Comparison of ENCODE assay signal across 8 cellular contexts in the genomic region with DNA sequence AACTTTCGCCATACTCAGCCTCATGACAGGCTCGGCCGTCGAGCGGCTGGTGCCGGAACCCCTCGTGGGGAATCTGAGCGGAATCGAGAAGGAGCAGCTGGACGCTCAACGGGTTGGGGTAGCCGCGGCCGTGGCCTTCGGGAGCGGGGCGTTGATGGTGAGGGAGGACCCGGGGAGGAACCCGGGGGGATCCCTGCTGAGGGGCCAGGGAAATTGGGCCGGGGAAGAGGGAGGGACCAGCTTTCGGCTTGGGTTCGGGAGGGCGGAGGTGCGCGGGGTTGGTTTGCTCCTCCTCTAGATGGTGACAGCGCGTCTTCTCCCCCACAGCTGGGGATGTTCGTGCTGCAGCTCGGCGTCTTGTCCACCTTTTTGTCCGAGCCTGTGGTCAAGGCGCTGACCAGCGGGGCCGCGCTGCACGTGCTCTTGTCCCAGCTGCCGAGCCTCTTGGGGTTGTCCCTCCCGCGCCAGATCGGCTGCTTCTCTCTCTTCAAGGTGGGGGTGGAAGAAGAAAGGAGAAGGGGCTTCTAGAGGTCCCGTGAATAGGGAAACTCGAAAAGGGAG. TPM values are rescaled to one million over a fixed set of nuclear protein-coding genes. Genes with fewer than 3 reads are reported as not detected.
DNase-seq lines count a peak whose midpoint lies in the region; ATAC-seq and TF ChIP-seq lines count a peak whose summit lies in the region.

No MANE protein-coding gene starts in this region.

- H3K9me3 ChIP-seq in ectodermal cell (ENCODE audit: control insufficient read depth, low read length), result no peaks in the 10 kb centered on the region
- no peaks in the 10 kb centered on the region for H3K9me3 ChIP-seq in gastroesophageal sphincter

- 3 to 5% methylated on average over 42 of the region's 42 CpGs for WGBS in ectodermal cell, 2 experiments
- WGBS in gastroesophageal sphincter (ENCODE audit: low coverage in 1 of 2), 2 donors, result 30 to 32% methylated on average over 4 to 12 of the region's 42 CpGs

- H3K36me3 Mint-ChIP-seq in naive B cell, result no peaks in the 10 kb centered on the region

- H3K27me3 ChIP-seq in KMS-11 (ENCODE audit: insufficient read depth, low read depth) (peaks cover 18% of the 10 kb centered on the region), ectodermal cell (ENCODE audit: control insufficient read depth, insufficient read depth, low read length, poor library complexity, severe bottlenecking) (peaks cover 90% of the 10 kb centered on the region), gastroesophageal sphincter (peaks cover 35% of the 10 kb centered on the region)

- peak overlapping the region; percentile 77 for H3K4me2 ChIP-seq in KMS-11

- H3K9ac ChIP-seq in KMS-11, result peak overlapping the region; percentile 39; the same call in 1 of the 2 replicates

- TF ChIP-seq CTCF in AG09309 (IDR thresholded peaks at IDR 0.05; ENCODE audit: control insufficient read depth, insufficient read depth, low read depth, low read length, missing control alignments) (no peak), KMS-11 (conservative IDR thresholded peaks at IDR 0.05; ENCODE audit: low read depth, low read length) (no peak), gastroesophageal sphincter (IDR thresholded peaks at IDR 0.05) (no peak)

- H3K27ac Mint-ChIP-seq in naive B cell, result peak overlapping the region in 5 of 6 donors; percentile 13 to 84 (median 56)

- H3K27me3 Mint-ChIP-seq in naive B cell, result peaks cover 76 to 98% (median 98%) of the 10 kb centered on the region in 3 donors

- H2AFZ ChIP-seq in KMS-11 (ENCODE audit: low read depth), result peak overlapping the region; percentile 82

- no peak overlapping the region for H3K27ac ChIP-seq in KMS-11
- H3K27ac ChIP-seq in ectodermal cell (ENCODE audit: insufficient read depth, low read depth, low read length, poor library complexity, severe bottlenecking), result no peak overlapping the region
- peak overlapping the region in 1 of 4 donors; percentile 2 for H3K27ac ChIP-seq in gastroesophageal sphincter

- H3K36me3 ChIP-seq in KMS-11 (ENCODE audit: insufficient read depth), result no peaks in the 10 kb centered on the region
- H3K36me3 ChIP-seq in ectodermal cell (ENCODE audit: control insufficient read depth, insufficient read depth, low read length), result no peaks in the 10 kb centered on the region
- peaks cover 0 to 43% of the 10 kb centered on the region in 2 donors for H3K36me3 ChIP-seq in gastroesophageal sphincter

- DNase-seq in AG09309 (ENCODE audit: low read depth) (no peak), naive B cell (peak; percentile 24), NCI-H345 (lab: John Stamatoyannopoulos, UW) (no peak)

- peak in 1 of 2 donors; percentile 17 for ATAC-seq in naive B cell (ENCODE audit: low read depth in 2 of 2)
- ATAC-seq in GM19452 (IDR thresholded peaks at IDR 0.05; ENCODE audit: unreplicated experiment), result no peak
- ATAC-seq in GM21381 (IDR thresholded peaks at IDR 0.05; ENCODE audit: unreplicated experiment), result no peak
- ATAC-seq in gastroesophageal sphincter, result no peak

- peak overlapping the region; percentile 56 to 92 (median 87) for H3K4me3 Mint-ChIP-seq in naive B cell

- no peaks in the 10 kb centered on the region for H3K79me2 ChIP-seq in KMS-11 (ENCODE audit: insufficient read depth, low read depth)

- H3K4me1 ChIP-seq in KMS-11 (ENCODE audit: low read depth, poor library complexity, severe bottlenecking) (peaks cover 5% of the 10 kb centered on the region), ectodermal cell (ENCODE audit: control insufficient read depth, insufficient read depth, low read length) (no peaks in the 10 kb centered on the region), gastroesophageal sphincter (peaks cover 0 to 34% (median 12%) of the 10 kb centered on the region in 3 donors)

- no peaks in the 10 kb centered on the region for H3K9me3 Mint-ChIP-seq in naive B cell

- H3K4me3 ChIP-seq in AG09309 (ENCODE audit: control insufficient read depth, low read depth, low read length) (peak overlapping the region; percentile 43), KMS-11 (IDR thresholded peaks at IDR 0.05; ENCODE audit: insufficient read depth, low read depth, low read length) (no peak overlapping the region), ectodermal cell (ENCODE audit: insufficient read depth, low read depth, low read length) (peak overlapping the region; percentile 35), gastroesophageal sphincter (peak overlapping the region in 1 of 2 donors; percentile 46)

- H3K4me1 Mint-ChIP-seq in naive B cell, result peaks cover 28 to 51% (median 38%) of the 10 kb centered on the region in 3 donors

- H4K20me1 ChIP-seq in KMS-11 (ENCODE audit: insufficient read depth), result no peaks in the 10 kb centered on the region

- no peak for TF ChIP-seq POLR2A in gastroesophageal sphincter (IDR thresholded peaks at IDR 0.05)

- no peak for TF ChIP-seq EP300 in gastroesophageal sphincter (IDR thresholded peaks at IDR 0.05)

RNA-seq across cellular contexts. Expression of gene ARHGEF25, which starts 9.8 kb away (rescaled TPM):
- polyA plus RNA-seq in ectodermal cell (2013, experiment 1 of 4), result 44.2 TPM
- polyA plus RNA-seq in ectodermal cell (2013, experiment 2 of 4), result 44.4 TPM
- polyA plus RNA-seq in ectodermal cell (2013, experiment 3 of 4), result 36.2 TPM
- polyA plus RNA-seq in ectodermal cell (2013, experiment 4 of 4), result 40.9 TPM
- not detected for polyA plus RNA-seq in naive B cell (ENCODE audit: low read depth in 6 of 6)
- total RNA-seq in gastroesophageal sphincter, result 100 to 1,000 TPM; 116 to 140 (median 128) TPM

RNA-seq across cellular contexts. Expression of gene B4GALNT1, which starts 12.0 kb away (rescaled TPM):
- polyA plus RNA-seq in ectodermal cell (2013, experiment 1 of 4), result 4.7 TPM
- 2.7 TPM for polyA plus RNA-seq in ectodermal cell (2013, experiment 2 of 4)
- polyA plus RNA-seq in ectodermal cell (2013, experiment 3 of 4), result 2.9 TPM
- 2.4 TPM for polyA plus RNA-seq in ectodermal cell (2013, experiment 4 of 4)
- not detected for polyA plus RNA-seq in naive B cell (ENCODE audit: low read depth in 6 of 6)
- 10 to 100 TPM in 1 of 4 donors, 1 to 10 TPM in 3; 2.3 to 10.1 (median 5.0) TPM for total RNA-seq in gastroesophageal sphincter

RNA-seq across cellular contexts. Expression of gene DTX3, which starts 16.4 kb away (rescaled TPM):
- 103 TPM for polyA plus RNA-seq in ectodermal cell (2013, experiment 1 of 4)
- polyA plus RNA-seq in ectodermal cell (2013, experiment 2 of 4), result 109 TPM
- polyA plus RNA-seq in ectodermal cell (2013, experiment 3 of 4), result 99.4 TPM
- polyA plus RNA-seq in ectodermal cell (2013, experiment 4 of 4), result 114 TPM
- under 1 TPM in 5 of 6 donors, not detected in 1; 0.16 to 0.53 (median 0.29) TPM for polyA plus RNA-seq in naive B cell (ENCODE audit: low read depth in 6 of 6)
- total RNA-seq in gastroesophageal sphincter, result 10 to 100 TPM; 34.6 to 70.2 (median 53.2) TPM

RNA-seq across cellular contexts. Expression of gene PIP4K2C, which starts 30.0 kb away (rescaled TPM):
- polyA plus RNA-seq in ectodermal cell (2013, experiment 1 of 4), result 26.4 TPM
- 27.3 TPM for polyA plus RNA-seq in ectodermal cell (2013, experiment 2 of 4)
- 17.6 TPM for polyA plus RNA-seq in ectodermal cell (2013, experiment 3 of 4)
- polyA plus RNA-seq in ectodermal cell (2013, experiment 4 of 4), result 19.5 TPM
- 10 to 100 TPM; 15.8 to 42.0 (median 19.1) TPM for polyA plus RNA-seq in naive B cell (ENCODE audit: low read depth in 6 of 6)
- 10 to 100 TPM; 21.7 to 38.7 (median 33.1) TPM for total RNA-seq in gastroesophageal sphincter
